1 cellular context compared by ENCODE assay signal in genomic region chr1:43389326-43390313, GRCh38.
TF ChIP-seq lines count a peak whose summit lies in the region.

Gene MED8 (minus strand): TSS chr1:43389800. CDS start chr1:43389764, 36 bp downstream.
Gene SZT2 (plus strand): TSS chr1:43389899. CDS start chr1:43389969, 70 bp downstream.

TF ChIP-seq in K562, 482 proteins besides CTCF, POLR2A, EP300 and RAD21 (continued from another document and continues in another):
- TF ChIP-seq RERE (CRISPR knock-in tag; IDR thresholded peaks at IDR 0.05; ENCODE audit: borderline replicate concordance) (no peak), ESRRA (IDR thresholded peaks at IDR 0.05; ENCODE audit: borderline replicate concordance, low read depth) (peak; percentile 63; the same call in 1 of the 2 replicates), CGGBP1 (CRISPR knock-in tag; IDR thresholded peaks at IDR 0.05) (no peak; the same call in 1 of the 2 replicates), SIN3B (IDR thresholded peaks at IDR 0.05; ENCODE audit: low read depth) (peak; percentile 70; the same call in 1 of the 2 replicates), ZNF551 (CRISPR knock-in tag; IDR thresholded peaks at IDR 0.05) (no peak), HDGF (IDR thresholded peaks at IDR 0.05) (peak; percentile 55; the same call in 1 of the 2 replicates), LARP7 (IDR thresholded peaks at IDR 0.05) (peak; percentile 81; the same call in 1 of the 2 replicates), ZNF347 (CRISPR knock-in tag; IDR thresholded peaks at IDR 0.05; ENCODE audit: low read depth) (no peak), NFRKB (IDR thresholded peaks at IDR 0.05; ENCODE audit: low read depth) (peak; percentile 85), ZNF165 (CRISPR knock-in tag; IDR thresholded peaks at IDR 0.05; ENCODE audit: borderline replicate concordance) (no peak), TAL1 (IDR thresholded peaks at IDR 0.05) (no peak), GMEB1 (CRISPR knock-in tag; IDR thresholded peaks at IDR 0.05) (no peak), THAP12 (CRISPR knock-in tag; IDR thresholded peaks at IDR 0.05) (no peak), ARHGAP35 (IDR thresholded peaks at IDR 0.05; ENCODE audit: partially characterized antibody) (peak; percentile 37), NFYB (IDR thresholded peaks at IDR 0.05; ENCODE audit: extremely low read depth, insufficient read length) (peak; percentile 51), RCOR1 (IDR thresholded peaks at IDR 0.05; ENCODE audit: borderline replicate concordance in 1 of 2, low read depth in 2 of 2, low read length in 2 of 2) (peak in 1 of 2 experiments; percentile 7; a peak in 1 of 4 replicates), ELK3 (CRISPR knock-in tag; IDR thresholded peaks at IDR 0.05) (no peak), STAT5B (CRISPR knock-in tag; IDR thresholded peaks at IDR 0.05) (no peak), ZNF146 (CRISPR knock-in tag; IDR thresholded peaks at IDR 0.05; ENCODE audit: unreplicated experiment) (no peak), ZNF311 (CRISPR knock-in tag; IDR thresholded peaks at IDR 0.05) (no peak), ZKSCAN1 (IDR thresholded peaks at IDR 0.05; ENCODE audit: low read depth, low read length) (no peak), MTF1 (CRISPR knock-in tag; IDR thresholded peaks at IDR 0.05; ENCODE audit: borderline replicate concordance) (no peak), ZC3H4 (CRISPR knock-in tag; IDR thresholded peaks at IDR 0.05; ENCODE audit: borderline replicate concordance) (no peak), MTA3 (IDR thresholded peaks at IDR 0.05; ENCODE audit: borderline replicate concordance) (peak; percentile 82; the same call in 1 of the 2 replicates), TEAD2 (tag; IDR thresholded peaks at IDR 0.05) (no peak), ZNF140 (CRISPR knock-in tag; IDR thresholded peaks at IDR 0.05) (no peak), CBFB (CRISPR knock-in tag; IDR thresholded peaks at IDR 0.05) (0 out of 2 replicates have a peak, but pooled peaks have one; percentile 24), ZNF764 (CRISPR knock-in tag; IDR thresholded peaks at IDR 0.05; ENCODE audit: low read depth) (no peak), KAT7 (CRISPR knock-in tag; IDR thresholded peaks at IDR 0.05; ENCODE audit: borderline replicate concordance) (peak; percentile 25; the same call in 1 of the 2 replicates), ZNF655 (CRISPR knock-in tag; IDR thresholded peaks at IDR 0.05) (no peak), CBX8 (IDR thresholded peaks at IDR 0.05; ENCODE audit: borderline replicate concordance, extremely low read depth, low read depth, low read length, poor library complexity, severe bottlenecking) (no peak), GTF2E2 (tag; IDR thresholded peaks at IDR 0.05) (peak; percentile 96), SMC3 (conservative IDR thresholded peaks at IDR 0.05; ENCODE audit: insufficient read depth, low read depth, low read length) (no peak), ZSCAN32 (CRISPR knock-in tag; IDR thresholded peaks at IDR 0.05) (no peak), UBTF (IDR thresholded peaks at IDR 0.05; ENCODE audit: borderline replicate concordance in 1 of 2, low read depth in 2 of 2, low read length in 2 of 2) (peak in 1 of 2 experiments; percentile 70; a peak in 1 of 4 replicates), SNAPC5 (CRISPR knock-in tag; IDR thresholded peaks at IDR 0.05) (no peak), SRSF1 (IDR thresholded peaks at IDR 0.05; ENCODE audit: low read depth, low read length) (no peak), ZNF778 (CRISPR knock-in tag; IDR thresholded peaks at IDR 0.05) (no peak), ZNF766 (CRISPR knock-in tag; conservative IDR thresholded peaks at IDR 0.05) (no peak), BHLHE40 (IDR thresholded peaks at IDR 0.05; ENCODE audit: low read length) (peak; percentile 10; the same call in 1 of the 2 replicates), ETS1 (conservative IDR thresholded peaks at IDR 0.05; ENCODE audit: control insufficient read depth, low read depth, low read length) (no peak; the same call in 1 of the 2 replicates), RBM34 (IDR thresholded peaks at IDR 0.05; ENCODE audit: borderline replicate concordance, insufficient read depth, low read length) (no peak), ZNF76 (CRISPR knock-in tag; IDR thresholded peaks at IDR 0.05; ENCODE audit: borderline replicate concordance) (no peak), NR2C1 (IDR thresholded peaks at IDR 0.05) (peak; percentile 98), NR2C1 (tag; IDR thresholded peaks at IDR 0.05) (peak; percentile 99), ZNF431 (CRISPR knock-in tag; IDR thresholded peaks at IDR 0.05) (no peak), RNF2 (IDR thresholded peaks at IDR 0.05) (0 out of 2 replicates have a peak, but pooled peaks have one; percentile 56), ZBTB9 (CRISPR knock-in tag; IDR thresholded peaks at IDR 0.05) (peak; percentile 42; the same call in 1 of the 2 replicates), NR2C2 (CRISPR knock-in tag; IDR thresholded peaks at IDR 0.05) (peak; percentile 97), NR2C2 (tag; IDR thresholded peaks at IDR 0.05) (peak; percentile 100), CBX3 (IDR thresholded peaks at IDR 0.05; ENCODE audit: borderline replicate concordance in 1 of 2, low read length in 2 of 2) (no peak), FUS (optimal IDR thresholded peaks at IDR 0.05; ENCODE audit: low read depth, low read length) (no peak)
